22 cellular contexts compared by ENCODE assay signal in genomic region chr18:62061812-62062211, GRCh38.
"Had no signal": no experiment of that assay in that cellular context is flagged by ENCODE, and none has a peak within 500 bp of the region (broad histone marks: within the 10 kb centered on the region; RNA-seq: fewer than 3 reads in every experiment).

No MANE protein-coding gene starts in this region.

- H3K27ac ChIP-seq: gastroesophageal sphincter, heart left ventricle, skin epidermis, vagina had no signal

- H3K9me3 ChIP-seq: gastroesophageal sphincter, vagina had no signal

- H3K4me1 ChIP-seq: gastroesophageal sphincter, heart left ventricle, vagina had no signal

- H3K36me3 ChIP-seq: vagina had no signal

- DNase-seq: activated B cell treated with CpG ODN at 0.5 μM for 24 hours; activated CD4-positive, alpha-beta T cell treated with anti-CD3 and anti-CD28 coated beads, Interleukin-2, amount 50 U/mL, for 1 hour; activated CD8-positive, alpha-beta T cell treated with anti-CD3 and anti-CD28 coated beads for 36 hours; activated gamma-delta T cell treated with Interleukin-2 at 50 U/mL for 16 hours; activated naive CD4-positive, alpha-beta T cell treated with anti-CD3 and anti-CD28 coated beads, Interleukin-2, amount 50 U/mL, for 16 hours; activated T-cell treated with anti-CD3 and anti-CD28 coated beads, Interleukin-2, amount 50 U/mL, for 4 hours; amniotic stem cell; effector memory CD4-positive, alpha-beta T cell; heart left ventricle; mammary epithelial cell; naive thymus-derived CD4-positive, alpha-beta T cell; stimulated activated CD4-positive, alpha-beta T cell treated with anti-CD3 and anti-CD28 coated beads, Interleukin-4, amount 100 ng/mL, for 24 hours; stimulated activated CD8-positive, alpha-beta memory T cell treated with anti-CD3 and anti-CD28 coated beads, Interleukin-4, amount 100 ng/mL, for 48 hours; stimulated activated naive CD8-positive, alpha-beta T cell treated with anti-CD3 and anti-CD28 coated beads, Interleukin-15, amount 100 ng/mL, for 72 hours; substantia nigra; T-helper 1 cell had no signal

- H3K27me3 ChIP-seq: gastroesophageal sphincter, heart left ventricle, vagina had no signal

- ATAC-seq: activated CD8-positive, alpha-beta T cell treated with anti-CD3 and anti-CD28 coated beads for 36 hours; activated T-cell treated with anti-CD3 and anti-CD28 coated beads, Interleukin-2, amount 50 U/mL, for 4 hours; activated T-helper 17 cell treated with anti-CD3 and anti-CD28 coated beads, Interleukin-2, amount 50 U/mL, for 72 hours; gastroesophageal sphincter; heart left ventricle; naive thymus-derived CD4-positive, alpha-beta T cell; sciatic nerve; stimulated activated memory B cell treated with anti-CD40 and anti-IgM and Interleukin-4, amounts not matched to agents 10 μg/mL and 1 μg/mL and 100 μg/mL, for 72 hours; stimulated activated naive CD8-positive, alpha-beta T cell treated with anti-CD3 and anti-CD28 coated beads, Interleukin-15, amount 100 ng/mL, for 72 hours had no signal

- H3K4me3 ChIP-seq: gastroesophageal sphincter, heart left ventricle, skin epidermis, vagina had no signal
